Comparison of ENCODE assay signal across 11 cellular contexts in genomic region chr2:189350515-189351209, GRCh38.
DNase-seq lines count a peak whose midpoint lies in the region; ATAC-seq and TF ChIP-seq lines count a peak whose summit lies in the region.
"Had no signal": no experiment of that assay in that cellular context is flagged by ENCODE, and none has a peak within 500 bp of the region (broad histone marks: within the 10 kb centered on the region; RNA-seq: fewer than 3 reads in every experiment).

No MANE protein-coding gene starts in this region.

- H3K4me3 Mint-ChIP-seq in activated T-helper 2 cell treated with anti-CD3 and anti-CD28 coated beads, Interferon-gamma antibody, Interleukin-2, Interleukin-4, amounts not matched to agents 10 μg/mL and 5 μg/mL and 100 μg/mL, durations not matched to agents 14 hours and 24 hours and 36 hours (ENCODE audit: low read depth) = no peak overlapping the region
- H3K4me3 Mint-ChIP-seq in activated naive CD4-positive, alpha-beta T cell treated with anti-CD3 and anti-CD28 coated beads, Interleukin-2, amount 10 ng/mL, durations not matched to agents 7 days and 5 days = no peak overlapping the region
- H3K4me3 Mint-ChIP-seq: activated naive CD8-positive, alpha-beta T cell treated with anti-CD3 and anti-CD28 coated beads, Interleukin-2, amount 10 ng/mL, durations not matched to agents 7 days and 5 days; stimulated activated memory B cell treated with anti-CD40 and anti-IgM and Interleukin-4, amounts not matched to agents 10 μg/mL and 1 μg/mL and 100 μg/mL, for 72 hours had no signal

- TF ChIP-seq POLR2A in right lobe of liver (IDR thresholded peaks at IDR 0.05) = no peak

- DNase-seq in HFF-Myc (ENCODE audit: extremely low read depth, low read depth) (peak; percentile 96), dedifferentiated amniotic fluid mesenchymal stem cell (ENCODE audit: extremely low spot score) (peak; percentile 95), right lobe of liver (no peak), stromal cell of bone marrow (ENCODE audit: low read depth) (peak; percentile 98), DMS79 treated with DMSO at 0.1 percent for 48 hours (lab: John Stamatoyannopoulos, UW) (no peak)
- DNase-seq in activated effector memory CD4-positive, alpha-beta T cell treated with anti-CD3 and anti-CD28 coated beads, Interleukin-2, amount 50 U/mL, for 16 hours = no peak
- DNase-seq in activated T-helper 2 cell treated with anti-CD3 and anti-CD28 coated beads, Interferon-gamma antibody, Interleukin-2, Interleukin-4, amounts not matched to agents 10 μg/mL and 5 μg/mL and 100 μg/mL, durations not matched to agents 14 hours and 24 hours and 36 hours (ENCODE audit: low spot score) = no peak
- DNase-seq in activated naive CD4-positive, alpha-beta T cell treated with anti-CD3 and anti-CD28 coated beads, Interleukin-2, amount 10 ng/mL, durations not matched to agents 7 days and 5 days = no peak
- DNase-seq: activated naive CD8-positive, alpha-beta T cell treated with anti-CD3 and anti-CD28 coated beads, Interleukin-2, amount 10 ng/mL, durations not matched to agents 7 days and 5 days; NCI-H774 had no signal

- WGBS in right lobe of liver (ENCODE audit: insufficient coverage, low coverage, low lambda C conversion rate, missing lambda C conversion rate) = 33% methylated on average over 3 of the region's 3 CpGs

- H3K9me3 ChIP-seq in right lobe of liver = no peaks in the 10 kb centered on the region

- H3K27me3 Mint-ChIP-seq in activated T-helper 2 cell treated with anti-CD3 and anti-CD28 coated beads, Interferon-gamma antibody, Interleukin-2, Interleukin-4, amounts not matched to agents 10 μg/mL and 5 μg/mL and 100 μg/mL, durations not matched to agents 14 hours and 24 hours and 36 hours (ENCODE audit: low read depth) = no peaks in the 10 kb centered on the region
- H3K27me3 Mint-ChIP-seq in activated naive CD4-positive, alpha-beta T cell treated with anti-CD3 and anti-CD28 coated beads, Interleukin-2, amount 10 ng/mL, durations not matched to agents 7 days and 5 days = no peaks in the 10 kb centered on the region
- H3K27me3 Mint-ChIP-seq: activated naive CD8-positive, alpha-beta T cell treated with anti-CD3 and anti-CD28 coated beads, Interleukin-2, amount 10 ng/mL, durations not matched to agents 7 days and 5 days; stimulated activated memory B cell treated with anti-CD40 and anti-IgM and Interleukin-4, amounts not matched to agents 10 μg/mL and 1 μg/mL and 100 μg/mL, for 72 hours had no signal

- TF ChIP-seq CTCF in HFF-Myc (IDR thresholded peaks at IDR 0.05; ENCODE audit: low read depth, low read length, missing control alignments) = no peak
- TF ChIP-seq CTCF in right lobe of liver (IDR thresholded peaks at IDR 0.05) = no peak

- H3K36me3 Mint-ChIP-seq in activated T-helper 2 cell treated with anti-CD3 and anti-CD28 coated beads, Interferon-gamma antibody, Interleukin-2, Interleukin-4, amounts not matched to agents 10 μg/mL and 5 μg/mL and 100 μg/mL, durations not matched to agents 14 hours and 24 hours and 36 hours (ENCODE audit: low read depth) = no peaks in the 10 kb centered on the region
- H3K36me3 Mint-ChIP-seq in activated naive CD4-positive, alpha-beta T cell treated with anti-CD3 and anti-CD28 coated beads, Interleukin-2, amount 10 ng/mL, durations not matched to agents 7 days and 5 days = no peaks in the 10 kb centered on the region
- H3K36me3 Mint-ChIP-seq: stimulated activated memory B cell treated with anti-CD40 and anti-IgM and Interleukin-4, amounts not matched to agents 10 μg/mL and 1 μg/mL and 100 μg/mL, for 72 hours had no signal

- CTCF ChIA-PET in activated naive CD4-positive, alpha-beta T cell treated with anti-CD3 and anti-CD28 coated beads, Interleukin-2, amount 10 ng/mL, durations not matched to agents 7 days and 5 days (lab: Charles Lee) = interaction anchor here (0.7 kb wide), 1 partner anchor 1889 kb away, joined by 3 read pairs; no protein-coding TSS in a partner anchor

- no peaks in the 10 kb centered on the region for H3K9me3 Mint-ChIP-seq in activated T-helper 2 cell treated with anti-CD3 and anti-CD28 coated beads, Interferon-gamma antibody, Interleukin-2, Interleukin-4, amounts not matched to agents 10 μg/mL and 5 μg/mL and 100 μg/mL, durations not matched to agents 14 hours and 24 hours and 36 hours
- peaks cover 2% of the 10 kb centered on the region for H3K9me3 Mint-ChIP-seq in activated naive CD4-positive, alpha-beta T cell treated with anti-CD3 and anti-CD28 coated beads, Interleukin-2, amount 10 ng/mL, durations not matched to agents 7 days and 5 days

- no peaks in the 10 kb centered on the region for H3K27me3 ChIP-seq in right lobe of liver

- H3K27ac ChIP-seq in right lobe of liver = peak overlapping the region in 1 of 3 donors; percentile 29

- H3K4me3 ChIP-seq in HFF-Myc (replicated peaks; ENCODE audit: low read depth, low read length) (no peak overlapping the region), right lobe of liver (no peak overlapping the region)

- ATAC-seq in right lobe of liver = peak; percentile 24 to 80 (median 37)
- ATAC-seq: stimulated activated memory B cell treated with anti-CD40 and anti-IgM and Interleukin-4, amounts not matched to agents 10 μg/mL and 1 μg/mL and 100 μg/mL, for 72 hours had no signal

- intact Hi-C loops in right lobe of liver (cut with DNase I) = no loop called here
- intact Hi-C loops in activated T-helper 2 cell treated with anti-CD3 and anti-CD28 coated beads, Interferon-gamma antibody, Interleukin-2, Interleukin-4, amounts not matched to agents 10 μg/mL and 5 μg/mL and 100 μg/mL, durations not matched to agents 14 hours and 24 hours and 36 hours (cut with micrococcal nuclease) = no loop called here

- peaks cover 7% of the 10 kb centered on the region for H3K4me1 Mint-ChIP-seq in activated T-helper 2 cell treated with anti-CD3 and anti-CD28 coated beads, Interferon-gamma antibody, Interleukin-2, Interleukin-4, amounts not matched to agents 10 μg/mL and 5 μg/mL and 100 μg/mL, durations not matched to agents 14 hours and 24 hours and 36 hours (ENCODE audit: low read depth)
- H3K4me1 Mint-ChIP-seq in activated naive CD4-positive, alpha-beta T cell treated with anti-CD3 and anti-CD28 coated beads, Interleukin-2, amount 10 ng/mL, durations not matched to agents 7 days and 5 days = peaks cover 16% of the 10 kb centered on the region
- H3K4me1 Mint-ChIP-seq: stimulated activated memory B cell treated with anti-CD40 and anti-IgM and Interleukin-4, amounts not matched to agents 10 μg/mL and 1 μg/mL and 100 μg/mL, for 72 hours had no signal

- H3K36me3 ChIP-seq in right lobe of liver = no peaks in the 10 kb centered on the region

- peaks cover 0 to 10% (median 0%) of the 10 kb centered on the region in 4 donors for H3K4me1 ChIP-seq in right lobe of liver

- H3K27ac Mint-ChIP-seq in activated T-helper 2 cell treated with anti-CD3 and anti-CD28 coated beads, Interferon-gamma antibody, Interleukin-2, Interleukin-4, amounts not matched to agents 10 μg/mL and 5 μg/mL and 100 μg/mL, durations not matched to agents 14 hours and 24 hours and 36 hours = no peak overlapping the region
- H3K27ac Mint-ChIP-seq in activated naive CD4-positive, alpha-beta T cell treated with anti-CD3 and anti-CD28 coated beads, Interleukin-2, amount 10 ng/mL, durations not matched to agents 7 days and 5 days = no peak overlapping the region
- H3K27ac Mint-ChIP-seq: activated naive CD8-positive, alpha-beta T cell treated with anti-CD3 and anti-CD28 coated beads, Interleukin-2, amount 10 ng/mL, durations not matched to agents 7 days and 5 days; stimulated activated memory B cell treated with anti-CD40 and anti-IgM and Interleukin-4, amounts not matched to agents 10 μg/mL and 1 μg/mL and 100 μg/mL, for 72 hours had no signal

Comparison
In these comparisons a context has a peak if more than half of its experiments do, and no peak if none do; other contexts are left out.
1. DNase-seq: peak in HFF-Myc (single experiment), dedifferentiated amniotic fluid mesenchymal stem cell (single experiment) and stromal cell of bone marrow (single experiment); none in right lobe of liver (0 of 3), activated effector memory CD4-positive, alpha-beta T cell treated with anti-CD3 and anti-CD28 coated beads, Interleukin-2, amount 50 U/mL, for 16 hours (single experiment), activated T-helper 2 cell treated with anti-CD3 and anti-CD28 coated beads, Interferon-gamma antibody, Interleukin-2, Interleukin-4, amounts not matched to agents 10 μg/mL and 5 μg/mL and 100 μg/mL, durations not matched to agents 14 hours and 24 hours and 36 hours (single experiment), activated naive CD4-positive, alpha-beta T cell treated with anti-CD3 and anti-CD28 coated beads, Interleukin-2, amount 10 ng/mL, durations not matched to agents 7 days and 5 days (single experiment) and DMS79 treated with DMSO at 0.1 percent for 48 hours (single experiment).